Comparison of ENCODE assay signal across 18 cellular contexts in the genomic region with DNA sequence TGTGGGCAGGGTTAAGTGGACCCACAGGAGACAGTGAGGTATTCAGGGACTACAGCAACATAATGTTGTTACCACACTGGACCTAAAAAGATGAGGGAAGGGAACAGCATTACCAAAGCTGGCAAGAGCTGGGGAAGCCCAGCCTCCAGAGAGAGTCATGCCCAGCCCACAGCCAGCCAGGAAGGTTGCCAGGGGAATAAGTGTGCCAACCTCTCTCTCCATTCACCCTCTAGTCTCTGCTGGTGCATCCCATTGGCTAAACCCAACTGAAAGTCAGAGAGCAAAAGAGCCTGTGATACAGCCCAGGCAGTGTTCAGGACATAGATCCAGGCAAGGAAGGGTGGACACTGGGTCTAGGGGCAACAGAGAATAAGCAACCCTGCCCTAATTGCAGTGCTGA. TPM values are rescaled to one million over a fixed set of nuclear protein-coding genes. Genes with fewer than 3 reads are reported as not detected.
A peak's percentile ranks its signal among the peaks of the same experiment; 100 is the strongest.
DNase-seq lines count a peak whose midpoint lies in the region; ATAC-seq and TF ChIP-seq lines count a peak whose summit lies in the region.
"Had no signal": no experiment of that assay in that cellular context is flagged by ENCODE, and none has a peak within 500 bp of the region (broad histone marks: within the 10 kb centered on the region; RNA-seq: fewer than 3 reads in every experiment).

No MANE protein-coding gene starts in this region.

- peak; percentile 93 for ATAC-seq in left ventricle myocardium superior
- ATAC-seq: GM23338, Panc1 had no signal

- H3K4me1 ChIP-seq in prostate gland (replicated peaks) (no peaks in the 10 kb centered on the region), A673 (ENCODE audit: insufficient read depth, low read length, poor library complexity, severe bottlenecking) (no peaks in the 10 kb centered on the region)

- TF ChIP-seq CTCF in prostate gland (IDR thresholded peaks at IDR 0.05), result no peak
- TF ChIP-seq CTCF in A673 (conservative IDR thresholded peaks at IDR 0.05; ENCODE audit: low read depth, low read length), result no peak

- DNase-seq in G401 (ENCODE audit: low spot score) (peak; percentile 83), cerebellar cortex (ENCODE audit: low spot score) (peak; percentile 77), left ventricle myocardium superior (peak; percentile 72), occipital lobe (lab: John Stamatoyannopoulos, UW) (peak; percentile 6), prostate gland (ENCODE audit: low spot score) (no peak), A673 (ENCODE audit: low spot score) (no peak)
- DNase-seq in activated CD8-positive, alpha-beta memory T cell treated with anti-CD3 and anti-CD28 coated beads, Interleukin-2, amount 50 U/mL, for 4 hours, result no peak
- DNase-seq: DMS 273 treated with DMSO at 0.1 percent for 48 hours, GF-D8, KBM-7, NCI-H1048, NCI-H1436 treated with DMSO at 0.1 percent for 48 hours, NCI-H2081, NCI-H510A, NCI-H82, SHP77 had no signal

- H3K27me3 ChIP-seq in prostate gland (replicated peaks; ENCODE audit: insufficient read depth), result no peaks in the 10 kb centered on the region
- H3K27me3 ChIP-seq in A673 (replicated peaks; ENCODE audit: insufficient read depth, low read depth, low read length, poor library complexity), result peaks cover 79% of the 10 kb centered on the region

- CTCF ChIA-PET in A673 (lab: Charles Lee), result no interaction called here

- H3K27ac ChIP-seq in prostate gland (no peak overlapping the region), A673 (ENCODE audit: low read depth, low read length, poor library complexity, severe bottlenecking) (no peak overlapping the region)

- H3K4me3 ChIP-seq in prostate gland (no peak overlapping the region), A673 (ENCODE audit: low read depth, low read length, poor library complexity, severe bottlenecking) (no peak overlapping the region)
- H3K4me3 ChIP-seq: GM23338 had no signal

- TF ChIP-seq POLR2A in prostate gland (IDR thresholded peaks at IDR 0.05), result no peak

- POLR2A ChIA-PET in A673 (lab: Charles Lee; ENCODE audit: low non-redundant PET), result no interaction called here

- H3K36me3 ChIP-seq in prostate gland (no peaks in the 10 kb centered on the region), A673 (ENCODE audit: insufficient read depth, low read length, poor library complexity, severe bottlenecking) (no peaks in the 10 kb centered on the region)

- BruUV-seq in A673 (replicated peaks; lab: Mats Ljungman, UMichigan), result no TSS peak

- in situ Hi-C loops in G401 (cut with HindIII; ENCODE audit: low sequenced_read_pairs), result no loop called here

- intact Hi-C loops in left ventricle myocardium superior (cut with micrococcal nuclease), result no loop called here
- intact Hi-C loops in prostate gland (cut with DNase I), result no loop called here
- intact Hi-C loops in A673 (cut with micrococcal nuclease; ENCODE audit: unreplicated experiment), result no loop called here

- H3K9me3 ChIP-seq in prostate gland (no peaks in the 10 kb centered on the region), A673 (ENCODE audit: low read depth, low read length, poor library complexity, severe bottlenecking) (no peaks in the 10 kb centered on the region)

RNA-seq across cellular contexts. Expression of gene AFAP1L1, which starts 35.8 kb away (rescaled TPM):
- total RNA-seq in G401 (2014; rRNA removed; shearing (Covaris generic)), result 0.12 and 0.14 TPM in 2 replicates
- total RNA-seq in left ventricle myocardium superior (48.9 TPM), occipital lobe (3.7 TPM), prostate gland (10 to 100 TPM in 1 of 2 donors, 1 to 10 TPM in 1; 8.4 to 10.3 TPM), A673 (2021) (0.21 and 0.46 TPM in 2 replicates)

Comparison
In these comparisons a context has a peak if more than half of its experiments do, and no peak if none do; other contexts are left out.
1. DNase-seq: peak in G401 (single experiment), cerebellar cortex (single experiment), left ventricle myocardium superior (single experiment) and occipital lobe (single experiment); none in prostate gland (single experiment), activated CD8-positive, alpha-beta memory T cell treated with anti-CD3 and anti-CD28 coated beads, Interleukin-2, amount 50 U/mL, for 4 hours (single experiment) and A673 (single experiment).